In the genomic region with DNA sequence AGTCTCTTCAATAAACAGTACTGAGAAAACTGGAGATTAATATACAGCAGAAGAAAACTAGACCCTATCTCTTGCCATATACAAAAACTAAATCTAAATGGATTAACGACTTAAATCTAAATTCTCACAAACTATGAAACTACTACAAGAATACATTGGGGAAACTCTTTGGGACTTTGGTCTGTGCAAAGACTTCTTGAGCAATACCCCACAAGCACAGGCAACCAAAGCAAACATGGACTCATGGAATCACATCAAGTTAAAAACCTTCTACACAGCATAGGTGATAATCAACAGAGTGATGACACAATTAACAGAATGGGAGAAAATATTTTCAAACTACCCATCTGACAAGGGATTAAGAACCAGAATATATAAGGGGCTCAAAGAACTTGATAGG, we compare ENCODE assay signal across 8 cellular contexts.
"Had no signal": no experiment of that assay in that cellular context is flagged by ENCODE, and none has a peak within 500 bp of the region (broad histone marks: within the 10 kb centered on the region; RNA-seq: fewer than 3 reads in every experiment).

No MANE protein-coding gene starts in this region.

- DNase-seq: IMR-90, KBM-7, KG1 had no signal

- H3K27ac ChIP-seq: HL-60, KMS-11 had no signal

- H3K4me1 Mint-ChIP-seq: IgD-negative memory B cell had no signal

- H3K27ac Mint-ChIP-seq: IgD-negative memory B cell had no signal

- H3K9ac ChIP-seq: KMS-11 had no signal

- H3K4me2 ChIP-seq: KMS-11 had no signal

- H3K27me3 Mint-ChIP-seq: IgD-negative memory B cell had no signal

- ATAC-seq: K562 had no signal

- H3K4me3 ChIP-seq: K562 had no signal

- H3K4me3 Mint-ChIP-seq: IgD-negative memory B cell had no signal

- FAIRE-seq: HTR-8/SVneo, K562 had no signal
